8 cellular contexts compared by ENCODE assay signal in genomic region chr17:75271233-75271954, GRCh38. TPM values are rescaled to one million over a fixed set of nuclear protein-coding genes. Genes with fewer than 3 reads are reported as not detected.
DNase-seq lines count a peak whose midpoint lies in the region; ATAC-seq, FAIRE-seq and TF ChIP-seq lines count a peak whose summit lies in the region.

No MANE protein-coding gene starts in this region.

- TSS peak; percentile 56 for BruUV-seq in K562 (replicated peaks; lab: Mats Ljungman, UMichigan)

- H3K9me1 ChIP-seq in K562 (ENCODE audit: control insufficient read depth, insufficient read depth, low read length): no peaks in the 10 kb centered on the region

- no peak for FAIRE-seq in K562 (lab: Jason Lieb, UNC)
- no peak for FAIRE-seq in small intestine (lab: Jason Lieb, UNC)

- in situ Hi-C loops in K562 (cut with MboI): no loop called here

- H3K27me3 ChIP-seq in K562 (ENCODE audit: control insufficient read depth in 2 of 2, insufficient read depth in 2 of 2, low read length in 2 of 2) (no peaks in the 10 kb centered on the region), iPS-20b (ENCODE audit: insufficient read depth, low read length) (no peaks in the 10 kb centered on the region; the same call in 1 of the 2 replicates), small intestine (ENCODE audit: control insufficient read depth in 2 of 2, insufficient read depth in 2 of 2, low read length in 2 of 2) (no peaks in the 10 kb centered on the region)

- H3K79me2 ChIP-seq in K562 (ENCODE audit: control insufficient read depth, insufficient read depth, low read length): peaks cover 35% of the 10 kb centered on the region

- peak overlapping the region; percentile 89 for H3K4me2 ChIP-seq in K562 (ENCODE audit: insufficient read depth, low read length)

- H3K9me3 ChIP-seq in HEK293 (ENCODE audit: control insufficient read depth, insufficient read depth, low read depth, low read length) (no peaks in the 10 kb centered on the region), K562 (replicated peaks; ENCODE audit: control insufficient read depth, insufficient read depth, low read depth, low read length) (no peaks in the 10 kb centered on the region), iPS-20b (ENCODE audit: insufficient read depth, low read depth, low read length) (no peaks in the 10 kb centered on the region), small intestine (ENCODE audit: control insufficient read depth, low read depth) (no peaks in the 10 kb centered on the region)

- no peaks in the 10 kb centered on the region for H4K20me1 ChIP-seq in K562 (replicated peaks; ENCODE audit: control insufficient read depth, insufficient read depth, low read length)

- H3K9ac ChIP-seq in K562 (ENCODE audit: insufficient read depth in 1 of 2, low read depth in 2 of 2, low read length in 2 of 2) (peak overlapping the region; percentile 95), iPS-20b (ENCODE audit: low read depth, low read length) (peak overlapping the region; percentile 78)

- peaks cover 9% of the 10 kb centered on the region; the same call in 1 of the 2 replicates for H3K4me1 ChIP-seq in HEK293 (ENCODE audit: control insufficient read depth, insufficient read depth, low read length)
- H3K4me1 ChIP-seq in K562 (replicated peaks in 1 of 2; ENCODE audit: control insufficient read depth in 2 of 2, insufficient read depth in 2 of 2, low read length in 2 of 2): peaks cover 30 to 59% of the 10 kb centered on the region in 2 experiments; a peak in 4 of 5 replicates
- H3K4me1 ChIP-seq in iPS-20b (ENCODE audit: insufficient read depth, low read length): no peaks in the 10 kb centered on the region
- H3K4me1 ChIP-seq in small intestine (ENCODE audit: control insufficient read depth in 2 of 2, insufficient read depth in 1 of 2, low read depth in 1 of 2, low read length in 1 of 2): peaks cover 2 to 4% of the 10 kb centered on the region in 2 donors

- H3K27ac ChIP-seq in HEK293 (ENCODE audit: extremely low read depth, low read depth, low read length) (peak overlapping the region; percentile 94; the same call in 1 of the 2 replicates), K562 (ENCODE audit: extremely low read depth, low read depth, low read length) (peak overlapping the region; percentile 93), iPS-20b (ENCODE audit: low read length) (no peak overlapping the region), small intestine (ENCODE audit: low read depth in 1 of 2, low read length in 1 of 2) (peak overlapping the region; percentile 56 to 93)

- H3K36me3 ChIP-seq in HEK293 (ENCODE audit: control insufficient read depth in 2 of 2, insufficient read depth in 1 of 2, low read length in 2 of 2): peaks cover 8 to 44% of the 10 kb centered on the region in 2 experiments; a peak in 2 of 3 replicates
- peaks cover 44% of the 10 kb centered on the region; the same call in 2 of the 3 replicates for H3K36me3 ChIP-seq in K562 (ENCODE audit: control insufficient read depth, insufficient read depth, low read length)
- H3K36me3 ChIP-seq in iPS-20b (ENCODE audit: insufficient read depth, low read depth, low read length): peaks cover 16% of the 10 kb centered on the region
- peaks cover 0 to 2% of the 10 kb centered on the region in 2 donors for H3K36me3 ChIP-seq in small intestine (ENCODE audit: control insufficient read depth in 2 of 2, insufficient read depth in 2 of 2, low read length in 2 of 2)

- TF ChIP-seq EP300 in K562 (IDR thresholded peaks at IDR 0.05; ENCODE audit: low read length): no peak

- WGBS in K562 (ENCODE audit: insufficient coverage, low coverage, missing lambda C conversion rate): 3% methylated on average over 28 of the region's 74 CpGs
- WGBS in small intestine, 3 donors: 0% methylated on average over 59 to 74 of the region's 74 CpGs

- POLR2A ChIA-PET in HEK293 (lab: Yijun Ruan, JAX): interaction anchor here (0.6 to 6.6 kb wide), 23 partner anchors 9 to 398 kb away, joined by 3 to 111 read pairs (median 5); partner anchors contain the start of genes FDXR, GGA3, GRB2 and MRPS7
- POLR2A ChIA-PET in K562 (lab: Yijun Ruan, JAX): interaction anchor here (0.6 to 6.8 kb wide), 19 partner anchors 9 to 361 kb away, joined by 3 to 43 read pairs (median 6); partner anchors contain the start of genes GGA3, GRB2, MRPS7 and NUP85

- TF ChIP-seq CTCF in GM12873 (IDR thresholded peaks at IDR 0.05; ENCODE audit: insufficient read depth, low read depth, low read length, missing control alignments): peak; percentile 70
- peak; percentile 69 for TF ChIP-seq CTCF in HEK293 (tag by site-specific recombination; IDR thresholded peaks at IDR 0.05)
- peak; percentile 60 to 91 (median 83) for TF ChIP-seq CTCF in K562 (IDR thresholded peaks at IDR 0.05 in 2 of 3, conservative IDR thresholded peaks at IDR 0.05 in 1 of 3; ENCODE audit: insufficient read depth in 2 of 3, low read depth in 1 of 3, low read length in 3 of 3)

- TF ChIP-seq POLR2A in K562 (conservative IDR thresholded peaks at IDR 0.05): peak; percentile 73; the same call in 1 of the 2 replicates

- peak; percentile 71 for ATAC-seq in K562
- no peak for ATAC-seq in GM18870 (IDR thresholded peaks at IDR 0.05; ENCODE audit: unreplicated experiment)

- TF ChIP-seq RAD21 in K562 (CRISPR knock-in tag; conservative IDR thresholded peaks at IDR 0.05 in 1 of 2, IDR thresholded peaks at IDR 0.05 in 1 of 2): peak; percentile 13 to 64; a peak in 2 of 4 replicates

- DNase-seq in MV-4-11 (lab: John Stamatoyannopoulos, UW) (peak; percentile 73), T1000 (lab: John Stamatoyannopoulos, UW) (peak; percentile 79), K562 (ENCODE audit: extremely low read depth in 1 of 4, low spot score in 3 of 4) (peak; percentile 89 to 96 (median 92)), small intestine (peak; percentile 80)

- H3K4me3 ChIP-seq in HEK293 (ENCODE audit: low read depth, low read length): peak overlapping the region; percentile 78
- H3K4me3 ChIP-seq in K562: peak overlapping the region; percentile 97
- H3K4me3 ChIP-seq in iPS-20b (ENCODE audit: low read length): peak overlapping the region; percentile 79
- H3K4me3 ChIP-seq in small intestine (ENCODE audit: low read depth in 1 of 2, low read length in 2 of 2): peak overlapping the region; percentile 55 to 91

- intact Hi-C loops in K562 (cut with micrococcal nuclease): loop anchor here (2.0 kb wide), 1 partner anchor 17 kb away; the partner anchor contains the start of gene SLC25A19

- CTCF ChIA-PET in HEK293 (lab: Yijun Ruan, JAX) (interaction anchor here (0.6 to 5.1 kb wide), 52 partner anchors 8 to 479 kb away, joined by 3 to 61 read pairs (median 4); partner anchors contain the start of genes GGA3, MRPS7, NT5C and NUP85), K562 (lab: Yijun Ruan, JAX; ENCODE audit: low intra/inter-chr PET ratio) (interaction anchor here (0.5 to 2.5 kb wide), 7 partner anchors 31 to 1058 kb away, joined by 3 to 13 read pairs (median 3); no protein-coding TSS in a partner anchor)

- peak overlapping the region; percentile 90 for H2AFZ ChIP-seq in K562 (ENCODE audit: low read depth, low read length)

RNA-seq across cellular contexts. Expression of gene MIF4GD, which starts 0.4 kb away (rescaled TPM):
- total RNA-seq in K562 (2011; cell fraction: chromatin; rRNA removed; ENCODE audit: low replicate concordance): 28.8 and 42.4 TPM in 2 replicates
- 36.0 and 43.4 TPM in 2 replicates for total RNA-seq in K562 (2011; cell fraction: nucleolus; rRNA removed)
- total RNA-seq in K562 (2011; cell fraction: nucleoplasm; rRNA removed): 32.6 and 37.5 TPM in 2 replicates
- total RNA-seq in K562 (2014; rRNA removed): 22.4 and 25.2 TPM in 2 replicates
- total RNA-seq in K562 (2014; rRNA removed; fragmentation: Illumina TruSeq; extraction: Trizol): 11.8 and 12.3 TPM in 2 replicates
- total RNA-seq in K562 (2015; rRNA removed; fragmentation: Illumina TruSeq; extraction: Trizol): 13.2 and 14.0 TPM in 2 replicates
- total RNA-seq in K562 (2021): 23.0 and 27.1 TPM in 2 replicates
- polyA plus RNA-seq in K562 (2011; rRNA removed): 50.8 and 53.9 TPM in 2 replicates
- polyA plus RNA-seq in K562 (2011; cell fraction: cytosol; rRNA removed): 71.3 and 91.1 TPM in 2 replicates
- 56.0 and 67.5 TPM in 2 replicates for polyA plus RNA-seq in K562 (2011; cell fraction: nucleus; rRNA removed)
- polyA plus RNA-seq in K562 (2012): 28.0 and 61.3 TPM in 2 replicates
- 25.5 and 28.1 TPM in 2 replicates for polyA plus RNA-seq in K562 (2014; fragmentation: Illumina TruSeq; extraction: Trizol)
- polyA plus RNA-seq in K562 (2014; fragmentation: Nextera tagmentation; extraction: Ambion mirVana): 10 to 100 TPM; 46.7 to 63.8 TPM
- polyA plus RNA-seq in K562 (2014; rRNA removed): 30.6 and 36.0 TPM in 2 replicates
- polyA minus RNA-seq in K562 (2011; rRNA and poly(A)+ RNA removed): 25.6 TPM in 2 replicates
- polyA minus RNA-seq in K562 (2011; cell fraction: cytosol; rRNA and poly(A)+ RNA removed): 13.5 and 16.8 TPM in 2 replicates
- polyA minus RNA-seq in K562 (2011; cell fraction: nucleus; rRNA and poly(A)+ RNA removed): 8.3 and 15.0 TPM in 2 replicates
- 10 to 100 TPM; 13.0 to 26.1 (median 19.7) TPM for polyA plus RNA-seq in small intestine

RNA-seq across cellular contexts. Expression of gene MRPS7, which starts 9.7 kb away (rescaled TPM):
- total RNA-seq in K562 (2011; cell fraction: chromatin; rRNA removed; ENCODE audit: low replicate concordance): 58.3 and 91.9 TPM in 2 replicates
- 73.0 and 88.6 TPM in 2 replicates for total RNA-seq in K562 (2011; cell fraction: nucleolus; rRNA removed)
- 64.5 and 67.2 TPM in 2 replicates for total RNA-seq in K562 (2011; cell fraction: nucleoplasm; rRNA removed)
- 115 and 137 TPM in 2 replicates for total RNA-seq in K562 (2014; rRNA removed)
- total RNA-seq in K562 (2014; rRNA removed; fragmentation: Illumina TruSeq; extraction: Trizol): 128 and 142 TPM in 2 replicates
- 124 and 132 TPM in 2 replicates for total RNA-seq in K562 (2015; rRNA removed; fragmentation: Illumina TruSeq; extraction: Trizol)
- total RNA-seq in K562 (2021): 117 and 120 TPM in 2 replicates
- polyA plus RNA-seq in K562 (2011; rRNA removed): 90.8 and 115 TPM in 2 replicates
- polyA plus RNA-seq in K562 (2011; cell fraction: cytosol; rRNA removed): 83.0 and 98.9 TPM in 2 replicates
- polyA plus RNA-seq in K562 (2011; cell fraction: nucleus; rRNA removed): 73.0 and 76.0 TPM in 2 replicates
- polyA plus RNA-seq in K562 (2012): 60.3 and 98.2 TPM in 2 replicates
- 140 and 153 TPM in 2 replicates for polyA plus RNA-seq in K562 (2014; fragmentation: Illumina TruSeq; extraction: Trizol)
- polyA plus RNA-seq in K562 (2014; fragmentation: Nextera tagmentation; extraction: Ambion mirVana): 100 to 1,000 TPM; 236 to 244 TPM
- 107 and 126 TPM in 2 replicates for polyA plus RNA-seq in K562 (2014; rRNA removed)
- polyA minus RNA-seq in K562 (2011; rRNA and poly(A)+ RNA removed): 75.2 and 86.1 TPM in 2 replicates
- polyA minus RNA-seq in K562 (2011; cell fraction: cytosol; rRNA and poly(A)+ RNA removed): 34.9 and 44.7 TPM in 2 replicates
- polyA minus RNA-seq in K562 (2011; cell fraction: nucleus; rRNA and poly(A)+ RNA removed): 34.5 and 47.3 TPM in 2 replicates
- 10 to 100 TPM; 67.0 to 88.6 (median 81.7) TPM for polyA plus RNA-seq in small intestine

RNA-seq across cellular contexts. Expression of gene GGA3, which starts 10.0 kb away (rescaled TPM):
- 229 and 410 TPM in 2 replicates for total RNA-seq in K562 (2011; cell fraction: chromatin; rRNA removed; ENCODE audit: low replicate concordance)
- total RNA-seq in K562 (2011; cell fraction: nucleolus; rRNA removed): 168 and 211 TPM in 2 replicates
- 138 and 145 TPM in 2 replicates for total RNA-seq in K562 (2011; cell fraction: nucleoplasm; rRNA removed)
- total RNA-seq in K562 (2014; rRNA removed) (16.3 and 27.7 TPM in 2 replicates), K562 (2014; rRNA removed; fragmentation: Illumina TruSeq; extraction: Trizol) (25.4 and 26.5 TPM in 2 replicates), K562 (2015; rRNA removed; fragmentation: Illumina TruSeq; extraction: Trizol) (21.3 and 23.7 TPM in 2 replicates), K562 (2021) (60.9 and 64.9 TPM in 2 replicates)
- polyA plus RNA-seq in K562 (2011; rRNA removed) (40.9 and 74.6 TPM in 2 replicates), K562 (2014; fragmentation: Illumina TruSeq; extraction: Trizol) (51.7 and 54.2 TPM in 2 replicates), K562 (2014; fragmentation: Nextera tagmentation; extraction: Ambion mirVana) (1 to 10 TPM; 5.7 to 6.3 TPM), K562 (2014; rRNA removed) (41.2 and 45.9 TPM in 2 replicates), small intestine (10 to 100 TPM; 17.6 to 22.7 (median 22.1) TPM)
- 24.6 and 25.5 TPM in 2 replicates for polyA plus RNA-seq in K562 (2011; cell fraction: cytosol; rRNA removed)
- polyA plus RNA-seq in K562 (2011; cell fraction: nucleus; rRNA removed): 329 and 442 TPM in 2 replicates
- polyA plus RNA-seq in K562 (2012): 65.7 and 79.7 TPM in 2 replicates
- 76.1 and 105 TPM in 2 replicates for polyA minus RNA-seq in K562 (2011; rRNA and poly(A)+ RNA removed)
- 29.3 and 34.2 TPM in 2 replicates for polyA minus RNA-seq in K562 (2011; cell fraction: cytosol; rRNA and poly(A)+ RNA removed)
- 52.4 and 72.0 TPM in 2 replicates for polyA minus RNA-seq in K562 (2011; cell fraction: nucleus; rRNA and poly(A)+ RNA removed)

RNA-seq across cellular contexts. Expression of gene SLC25A19, which starts 17.8 kb away (rescaled TPM):
- 80.8 and 110 TPM in 2 replicates for total RNA-seq in K562 (2011; cell fraction: chromatin; rRNA removed; ENCODE audit: low replicate concordance)
- 83.7 and 96.9 TPM in 2 replicates for total RNA-seq in K562 (2011; cell fraction: nucleolus; rRNA removed)
- total RNA-seq in K562 (2011; cell fraction: nucleoplasm; rRNA removed): 75.9 and 93.0 TPM in 2 replicates
- total RNA-seq in K562 (2014; rRNA removed): 56.1 and 71.6 TPM in 2 replicates
- 35.9 and 45.2 TPM in 2 replicates for total RNA-seq in K562 (2014; rRNA removed; fragmentation: Illumina TruSeq; extraction: Trizol)
- total RNA-seq in K562 (2015; rRNA removed; fragmentation: Illumina TruSeq; extraction: Trizol): 49.0 and 49.3 TPM in 2 replicates
- total RNA-seq in K562 (2021): 73.4 and 76.6 TPM in 2 replicates
- 51.7 and 55.3 TPM in 2 replicates for polyA plus RNA-seq in K562 (2011; rRNA removed)
- polyA plus RNA-seq in K562 (2011; cell fraction: cytosol; rRNA removed): 70.2 and 111 TPM in 2 replicates
- polyA plus RNA-seq in K562 (2011; cell fraction: nucleus; rRNA removed): 50.7 and 83.5 TPM in 2 replicates
- polyA plus RNA-seq in K562 (2012): 26.6 and 58.9 TPM in 2 replicates
- polyA plus RNA-seq in K562 (2014; fragmentation: Illumina TruSeq; extraction: Trizol): 57.1 and 60.9 TPM in 2 replicates
- polyA plus RNA-seq in K562 (2014; fragmentation: Nextera tagmentation; extraction: Ambion mirVana): 10 to 100 TPM; 33.4 to 49.3 TPM
- 73.1 and 83.5 TPM in 2 replicates for polyA plus RNA-seq in K562 (2014; rRNA removed)
- polyA minus RNA-seq in K562 (2011; rRNA and poly(A)+ RNA removed): 29.7 and 31.1 TPM in 2 replicates
- 18.5 and 33.6 TPM in 2 replicates for polyA minus RNA-seq in K562 (2011; cell fraction: cytosol; rRNA and poly(A)+ RNA removed)
- 32.9 and 44.3 TPM in 2 replicates for polyA minus RNA-seq in K562 (2011; cell fraction: nucleus; rRNA and poly(A)+ RNA removed)
- polyA plus RNA-seq in small intestine: 10 to 100 TPM; 12.7 to 15.6 (median 12.7) TPM
